1 cellular context compared by ENCODE assay signal in the genomic region with DNA sequence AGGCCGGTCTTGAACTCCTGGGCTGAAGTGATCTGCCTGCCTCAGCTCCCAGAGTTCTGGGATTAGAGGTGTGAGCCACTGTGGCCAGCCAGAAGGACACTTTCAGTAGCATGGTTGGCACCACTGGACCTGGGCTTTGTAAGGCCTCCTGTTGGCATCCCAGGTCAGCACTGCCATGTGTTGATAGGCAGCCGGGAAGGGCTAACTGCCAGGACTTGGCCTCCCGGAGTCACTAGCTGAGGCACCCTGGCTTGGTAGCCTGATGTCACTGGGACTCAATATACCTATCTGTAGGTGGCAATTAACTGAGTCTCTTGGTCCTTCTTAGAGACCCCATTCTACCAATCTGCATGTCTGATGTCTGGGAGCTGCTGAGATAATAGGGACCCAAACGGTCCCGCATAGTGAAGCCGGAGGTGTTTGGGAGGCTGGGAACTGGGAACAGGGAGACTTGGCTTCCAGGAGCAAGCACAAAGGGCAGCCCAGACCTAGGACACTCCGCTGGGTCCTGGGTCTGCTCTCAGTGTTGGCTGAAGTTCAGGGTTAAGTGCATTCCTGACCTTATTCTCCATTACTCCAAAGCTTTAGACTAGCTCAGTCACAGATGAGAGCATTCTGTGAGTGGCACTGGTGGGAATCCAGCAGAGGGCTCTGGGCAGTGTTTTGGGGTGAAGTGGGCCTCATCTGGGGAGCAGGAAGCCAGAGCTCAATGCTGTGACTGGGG.
TF ChIP-seq lines count a peak whose summit lies in the region.

No MANE protein-coding gene starts in this region.

TF ChIP-seq in K562, 482 proteins besides CTCF, POLR2A, EP300 and RAD21:
- no peak for TF ChIP-seq TAF1 (IDR thresholded peaks at IDR 0.05; ENCODE audit: control insufficient read depth, extremely low read depth, insufficient read depth, low read length, severe bottlenecking)
- TF ChIP-seq FIP1L1 (IDR thresholded peaks at IDR 0.05; ENCODE audit: low read depth, low read length, poor library complexity, severe bottlenecking): no peak
- TF ChIP-seq COPS2 (conservative IDR thresholded peaks at IDR 0.05): no peak
TF ChIP-seq in K562: peak in this region for 0.
